ENCODE assay signal across 26 cellular contexts in the genomic region with DNA sequence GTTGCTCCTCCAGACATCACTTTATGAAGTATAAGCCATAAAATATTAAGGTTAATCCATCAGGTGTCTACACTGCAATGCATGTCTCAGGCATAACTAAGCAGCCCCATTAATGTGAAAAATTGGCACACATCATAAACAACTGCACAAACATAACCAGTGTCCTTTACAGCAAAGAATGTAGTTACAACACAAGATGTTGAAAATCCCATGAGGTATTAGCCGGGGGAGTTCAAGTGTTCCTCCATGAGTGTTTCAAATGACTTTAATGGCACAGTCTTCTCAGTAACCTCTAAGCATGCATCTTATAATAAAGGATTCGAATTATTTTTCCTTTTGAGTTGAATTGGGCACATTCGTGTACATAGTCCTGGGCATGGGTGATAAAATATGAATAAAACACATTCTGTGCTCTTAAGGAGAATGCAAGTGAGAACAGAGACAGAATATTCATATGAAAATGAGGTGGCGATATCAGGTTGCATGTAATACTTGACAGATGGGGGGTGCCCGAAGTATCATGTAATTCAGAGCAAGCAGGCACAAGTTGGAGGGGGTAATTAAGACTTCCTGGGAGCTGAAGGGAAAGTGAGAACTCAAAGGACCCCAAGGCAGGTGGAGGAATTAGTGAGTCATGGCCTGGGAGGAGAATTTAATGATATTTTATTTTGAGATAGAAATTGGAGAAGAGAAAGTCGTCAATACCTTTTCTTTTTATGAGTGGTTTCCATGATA. TPM values are rescaled to one million over a fixed set of nuclear protein-coding genes. Genes with fewer than 3 reads are reported as not detected.
"Had no signal": no experiment of that assay in that cellular context is flagged by ENCODE, and none has a peak within 500 bp of the region (broad histone marks: within the 10 kb centered on the region; RNA-seq: fewer than 3 reads in every experiment).

No MANE protein-coding gene starts in this region.

- H3K27me3 ChIP-seq: ascending aorta, breast epithelium, gastroesophageal sphincter, heart left ventricle, left lung, spleen had no signal

- H3K36me3 Mint-ChIP-seq: activated naive CD4-positive, alpha-beta T cell treated with anti-CD3 and anti-CD28 coated beads, Interleukin-2, amount 50 U/mL, for 24 hours; mesothelial cell of epicardium; stimulated activated naive B cell treated with anti-CD40 and anti-IgM and Interleukin-4, amounts not matched to agents 10 μg/mL and 1 μg/mL and 100 μg/mL, for 72 hours; WTC11 had no signal

- H3K27ac ChIP-seq: ascending aorta, breast epithelium, gastroesophageal sphincter, heart left ventricle, left lung, spleen had no signal

- DNase-seq: activated CD4-positive, alpha-beta T cell treated with anti-CD3 and anti-CD28 coated beads for 36 hours; activated CD4-positive, alpha-beta T cell treated with anti-CD3 and anti-CD28 coated beads, Interleukin-2, amount 50 U/mL, for 48 hours; activated gamma-delta T cell; cerebellar nuclear complex; effector CD4-positive, alpha-beta T cell; heart left ventricle; left lung; nephron progenitor cell; nucleus accumbens; posterior cingulate gyrus; retina; spleen; stimulated activated CD4-positive, alpha-beta T cell treated with anti-CD3 and anti-CD28 coated beads, Interleukin-4, amount 100 ng/mL, for 4 hours; stimulated activated naive B cell treated with anti-CD40 and anti-IgM and Interleukin-4, amounts not matched to agents 10 μg/mL and 1 μg/mL and 100 μg/mL, for 72 hours had no signal

- H3K4me1 Mint-ChIP-seq: activated CD4-positive, alpha-beta T cell treated with anti-CD3 and anti-CD28 coated beads for 36 hours; activated naive CD4-positive, alpha-beta T cell treated with anti-CD3 and anti-CD28 coated beads, Interleukin-2, amount 50 U/mL, for 24 hours; nephron progenitor cell had no signal

- H3K4me1 ChIP-seq: ascending aorta, breast epithelium, gastroesophageal sphincter, heart left ventricle, left lung, spleen had no signal

- H3K27ac Mint-ChIP-seq: activated CD4-positive, alpha-beta T cell treated with anti-CD3 and anti-CD28 coated beads for 36 hours; activated naive CD4-positive, alpha-beta T cell treated with anti-CD3 and anti-CD28 coated beads, Interleukin-2, amount 50 U/mL, for 24 hours; mesothelial cell of epicardium; nephron progenitor cell; stimulated activated naive B cell treated with anti-CD40 and anti-IgM and Interleukin-4, amounts not matched to agents 10 μg/mL and 1 μg/mL and 100 μg/mL, for 72 hours; WTC11 had no signal

- H3K27me3 Mint-ChIP-seq: activated CD4-positive, alpha-beta T cell treated with anti-CD3 and anti-CD28 coated beads for 36 hours; activated naive CD4-positive, alpha-beta T cell treated with anti-CD3 and anti-CD28 coated beads, Interleukin-2, amount 50 U/mL, for 24 hours; stimulated activated naive B cell treated with anti-CD40 and anti-IgM and Interleukin-4, amounts not matched to agents 10 μg/mL and 1 μg/mL and 100 μg/mL, for 72 hours had no signal

- ATAC-seq: activated CD4-positive, alpha-beta T cell treated with anti-CD3 and anti-CD28 coated beads for 36 hours; esophagus mucosa; gastroesophageal sphincter; heart left ventricle; left lung; stimulated activated naive B cell treated with anti-CD40 and anti-IgM and Interleukin-4, amounts not matched to agents 10 μg/mL and 1 μg/mL and 100 μg/mL, for 72 hours; WTC11 had no signal

- H3K9me3 Mint-ChIP-seq: activated naive CD4-positive, alpha-beta T cell treated with anti-CD3 and anti-CD28 coated beads, Interleukin-2, amount 50 U/mL, for 24 hours; mesothelial cell of epicardium; nephron progenitor cell; WTC11 had no signal

- H3K4me3 Mint-ChIP-seq: activated CD4-positive, alpha-beta T cell treated with anti-CD3 and anti-CD28 coated beads for 36 hours; activated naive CD4-positive, alpha-beta T cell treated with anti-CD3 and anti-CD28 coated beads, Interleukin-2, amount 50 U/mL, for 24 hours; mesothelial cell of epicardium; nephron progenitor cell; stimulated activated naive B cell treated with anti-CD40 and anti-IgM and Interleukin-4, amounts not matched to agents 10 μg/mL and 1 μg/mL and 100 μg/mL, for 72 hours; WTC11 had no signal

RNA-seq across cellular contexts. Expression of a gene that starts 18.2 kb away (rescaled TPM):
- total RNA-seq: activated CD4-positive, alpha-beta T cell treated with anti-CD3 and anti-CD28 coated beads for 36 hours; ascending aorta; breast epithelium; esophagus mucosa; gastroesophageal sphincter; heart left ventricle; kidney epithelial cell; left lung; lung microvascular endothelial cell; mesothelial cell of epicardium; spleen; ureter; WTC11 had no signal
- polyA plus RNA-seq: adipose tissue, heart left ventricle, spleen, thymus had no signal
